11 cellular contexts compared by ENCODE assay signal in genomic region chr1:117695796-117696505, GRCh38.
DNase-seq lines count a peak whose midpoint lies in the region; ATAC-seq and TF ChIP-seq lines count a peak whose summit lies in the region.
"Had no signal": no experiment of that assay in that cellular context is flagged by ENCODE, and none has a peak within 500 bp of the region (broad histone marks: within the 10 kb centered on the region; RNA-seq: fewer than 3 reads in every experiment).

No MANE protein-coding gene starts in this region.

- no peak for ATAC-seq in activated T-helper 17 cell treated with anti-CD3 and anti-CD28 coated beads, Interleukin-2, amount 50 U/mL, for 72 hours (replicated peaks)

- no peaks in the 10 kb centered on the region for H3K9me3 ChIP-seq in AG04450 (ENCODE audit: control insufficient read depth, insufficient read depth, low read length)
- no peaks in the 10 kb centered on the region for H3K9me3 ChIP-seq in adipocyte (ENCODE audit: control insufficient read depth, low read length)
- no peaks in the 10 kb centered on the region for H3K9me3 ChIP-seq in BE2C
- H3K9me3 ChIP-seq: BLaER1 treated with 17β-estradiol and CSF1 and Interleukin-3, amounts not matched to agents 10 nM and 100 nM had no signal

- H3K27me3 ChIP-seq in AG04450 (ENCODE audit: control insufficient read depth, insufficient read depth, low read length) (no peaks in the 10 kb centered on the region), adipocyte (replicated peaks; ENCODE audit: control insufficient read depth, insufficient read depth, low read length) (no peaks in the 10 kb centered on the region), BE2C (no peaks in the 10 kb centered on the region; the same call in 1 of the 2 replicates)
- H3K27me3 ChIP-seq: BLaER1 treated with 17β-estradiol and CSF1 and Interleukin-3, amounts not matched to agents 10 nM and 100 nM had no signal

- H3K27me3 Mint-ChIP-seq in activated T-helper 17 cell treated with anti-CD3 and anti-CD28 coated beads, Interleukin-2, amount 50 U/mL, for 72 hours: peaks cover 7% of the 10 kb centered on the region

- peaks cover 25% of the 10 kb centered on the region for H3K4me1 ChIP-seq in adipocyte (ENCODE audit: control insufficient read depth, insufficient read depth, low read length)
- H3K4me1 ChIP-seq in BE2C: peaks cover 3% of the 10 kb centered on the region
- H3K4me1 ChIP-seq: BLaER1 treated with 17β-estradiol and CSF1 and Interleukin-3, amounts not matched to agents 10 nM and 100 nM had no signal

- H3K27ac ChIP-seq in AG04450 (ENCODE audit: low read depth, low read length): peak overlapping the region; percentile 98
- H3K27ac ChIP-seq: BLaER1 treated with 17β-estradiol and CSF1 and Interleukin-3, amounts not matched to agents 10 nM and 100 nM had no signal

- H3K36me3 ChIP-seq in adipocyte (ENCODE audit: control insufficient read depth, insufficient read depth, low read length, severe bottlenecking): no peaks in the 10 kb centered on the region
- H3K36me3 ChIP-seq in BE2C: no peaks in the 10 kb centered on the region
- H3K36me3 ChIP-seq: BLaER1 treated with 17β-estradiol and CSF1 and Interleukin-3, amounts not matched to agents 10 nM and 100 nM had no signal

- no peaks in the 10 kb centered on the region for H3K4me1 Mint-ChIP-seq in activated T-helper 17 cell treated with anti-CD3 and anti-CD28 coated beads, Interleukin-2, amount 50 U/mL, for 72 hours

- CTCF ChIA-PET in AG04450 (lab: Charles Lee): interaction anchor here (0.8 to 3.7 kb wide), 4 partner anchors 15 to 161 kb away, joined by 3 to 19 read pairs (median 9); no protein-coding TSS in a partner anchor
- CTCF ChIA-PET in HEK293T (lab: Yijun Ruan, JAX): no interaction called here

- H3K9me3 Mint-ChIP-seq in activated T-helper 17 cell treated with anti-CD3 and anti-CD28 coated beads, Interleukin-2, amount 50 U/mL, for 72 hours: no peaks in the 10 kb centered on the region
- H3K9me3 Mint-ChIP-seq: naive B cell had no signal

- H3K9ac ChIP-seq in adipocyte (ENCODE audit: low read length): peak overlapping the region; percentile 78
- H3K9ac ChIP-seq: BLaER1 treated with 17β-estradiol and CSF1 and Interleukin-3, amounts not matched to agents 10 nM and 100 nM had no signal

- peak overlapping the region; percentile 34 for H3K4me3 ChIP-seq in AG04450 (ENCODE audit: low read depth, low read length)
- H3K4me3 ChIP-seq in adipocyte (ENCODE audit: low read length): peak overlapping the region; percentile 65
- peak overlapping the region; percentile 26 for H3K4me3 ChIP-seq in fibroblast of villous mesenchyme (ENCODE audit: low read depth, low read length)
- no peak overlapping the region for H3K4me3 ChIP-seq in BE2C (ENCODE audit: low read depth, low read length)
- H3K4me3 ChIP-seq: BLaER1 treated with 17β-estradiol and CSF1 and Interleukin-3, amounts not matched to agents 10 nM and 100 nM had no signal

- peak; percentile 81 for DNase-seq in AG04450 (ENCODE audit: low read depth, low spot score)
- peak; percentile 88 for DNase-seq in adipocyte (ENCODE audit: low read depth)
- peak; percentile 92 for DNase-seq in fibroblast of villous mesenchyme (ENCODE audit: low read depth)
- peak; percentile 90 for DNase-seq in non-pigmented ciliary epithelial cell (ENCODE audit: low read depth)
- DNase-seq in HEK293T (ENCODE audit: extremely low spot score): no peak
- DNase-seq in NCI-H446 treated with DMSO at 0.1 percent for 48 hours (lab: John Stamatoyannopoulos, UW): no peak
- no peak for DNase-seq in BE2C
- DNase-seq: cerebellar nuclear complex, naive B cell had no signal

- no peaks in the 10 kb centered on the region for H3K36me3 Mint-ChIP-seq in activated T-helper 17 cell treated with anti-CD3 and anti-CD28 coated beads, Interleukin-2, amount 50 U/mL, for 72 hours (ENCODE audit: low read depth)
- H3K36me3 Mint-ChIP-seq: naive B cell had no signal

- no peak overlapping the region for H3K4me3 Mint-ChIP-seq in activated T-helper 17 cell treated with anti-CD3 and anti-CD28 coated beads, Interleukin-2, amount 50 U/mL, for 72 hours
- H3K4me3 Mint-ChIP-seq: naive B cell had no signal

- TF ChIP-seq CTCF in AG04450 (IDR thresholded peaks at IDR 0.05; ENCODE audit: low read depth, low read length) (no peak), fibroblast of villous mesenchyme (IDR thresholded peaks at IDR 0.05; ENCODE audit: insufficient read depth, low read depth, low read length) (no peak), BE2C (IDR thresholded peaks at IDR 0.05; ENCODE audit: low read depth, low read length) (no peak)

- POLR2A ChIA-PET in AG04450 (lab: Yijun Ruan, JAX): interaction anchor here (1.0 to 1.8 kb wide), 4 partner anchors 9 to 126 kb away, joined by 4 to 6 read pairs (median 5); no protein-coding TSS in a partner anchor
- POLR2A ChIA-PET in HEK293T (lab: Yijun Ruan, JAX): interaction anchor here (0.6 kb wide), 1 partner anchor 89 kb away, joined by 3 read pairs; no protein-coding TSS in a partner anchor

- no peak overlapping the region for H3K27ac Mint-ChIP-seq in activated T-helper 17 cell treated with anti-CD3 and anti-CD28 coated beads, Interleukin-2, amount 50 U/mL, for 72 hours

TF ChIP-seq in HEK293T, 16 proteins besides CTCF, POLR2A, EP300 and RAD21:
- TF ChIP-seq NFRKB (IDR thresholded peaks at IDR 0.05) (no peak), ZNF384 (IDR thresholded peaks at IDR 0.05) (no peak), FOXM1 (IDR thresholded peaks at IDR 0.05; ENCODE audit: borderline replicate concordance) (no peak), SUZ12 (IDR thresholded peaks at IDR 0.05) (no peak), CTBP1 (IDR thresholded peaks at IDR 0.05; ENCODE audit: borderline replicate concordance) (no peak), ARNT (IDR thresholded peaks at IDR 0.05) (no peak), L3MBTL2 (conservative IDR thresholded peaks at IDR 0.05) (no peak), HDGF (IDR thresholded peaks at IDR 0.05; ENCODE audit: borderline replicate concordance) (no peak), BHLHE40 (IDR thresholded peaks at IDR 0.05; ENCODE audit: borderline replicate concordance) (no peak), ELF4 (IDR thresholded peaks at IDR 0.05) (no peak)

Comparison
In these comparisons a context has a peak if more than half of its experiments do, and no peak if none do; other contexts are left out.
1. DNase-seq: peak in AG04450 (single experiment), adipocyte (single experiment), fibroblast of villous mesenchyme (single experiment) and non-pigmented ciliary epithelial cell (single experiment); none in HEK293T (single experiment), NCI-H446 treated with DMSO at 0.1 percent for 48 hours (single experiment) and BE2C (single experiment).